25 cellular contexts compared by ENCODE assay signal in the genomic region with DNA sequence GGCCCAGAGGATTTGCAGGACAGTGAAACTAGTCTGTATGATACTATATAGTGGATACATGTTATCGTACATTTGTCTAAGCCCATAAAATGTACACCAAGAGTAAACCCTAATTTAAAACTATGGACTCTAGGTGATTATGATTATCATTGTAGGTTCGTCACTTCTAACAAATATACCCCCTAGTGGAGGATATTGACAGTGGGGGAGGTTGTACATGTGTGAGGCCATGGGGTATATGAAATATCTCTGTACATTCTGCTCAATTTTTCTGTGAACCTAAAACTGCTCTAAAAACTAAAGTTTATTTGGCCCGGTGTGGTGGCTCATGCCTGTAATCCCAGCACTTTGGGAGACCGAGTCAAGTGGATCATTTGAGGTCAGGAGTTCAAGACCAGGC.
"Had no signal": no experiment of that assay in that cellular context is flagged by ENCODE, and none has a peak within 500 bp of the region (broad histone marks: within the 10 kb centered on the region; RNA-seq: fewer than 3 reads in every experiment).

No MANE protein-coding gene starts in this region.

- H3K27ac Mint-ChIP-seq: activated B cell treated with CpG ODN at 0.5 μM for 24 hours; activated CD4-positive, alpha-beta memory T cell treated with anti-CD3 and anti-CD28 coated beads for 36 hours; activated CD4-positive, alpha-beta T cell treated with anti-CD3 and anti-CD28 coated beads, Interleukin-2, amount 10 ng/mL, durations not matched to agents 24 days and 14 days; activated naive CD4-positive, alpha-beta T cell treated with anti-CD3 and anti-CD28 coated beads, Interleukin-2, amount 10 ng/mL, durations not matched to agents 7 days and 5 days; activated naive CD8-positive, alpha-beta T cell treated with anti-CD3 and anti-CD28 coated beads for 36 hours; activated T-helper 17 cell treated with anti-CD3 and anti-CD28 coated beads, Interleukin-2, amount 50 U/mL, for 72 hours; T-helper 17 cell had no signal

- DNase-seq: activated B cell treated with CpG ODN at 0.5 μM for 24 hours; activated CD4-positive, alpha-beta memory T cell treated with anti-CD3 and anti-CD28 coated beads for 36 hours; activated CD4-positive, alpha-beta T cell treated with anti-CD3 and anti-CD28 coated beads for 1 hour; activated CD4-positive, alpha-beta T cell treated with anti-CD3 and anti-CD28 coated beads, Interleukin-2, amount 10 ng/mL, durations not matched to agents 24 days and 14 days; activated CD8-positive, alpha-beta memory T cell treated with anti-CD3 and anti-CD28 coated beads for 24 hours; activated gamma-delta T cell; activated naive CD4-positive, alpha-beta T cell treated with anti-CD3 and anti-CD28 coated beads, Interleukin-2, amount 10 ng/mL, durations not matched to agents 7 days and 5 days; activated naive CD8-positive, alpha-beta T cell treated with anti-CD3 and anti-CD28 coated beads for 36 hours; activated T-cell treated with anti-CD3 and anti-CD28 coated beads, Interleukin-2, amount 50 U/mL, for 48 hours; brain microvascular endothelial cell; NCI-H1105; NCI-H1436; NCI-H1694 treated with DMSO at 0.1 percent for 48 hours; NCI-H2029 treated with DMSO at 0.1 percent for 48 hours; NCI-H345; NCI-H510A; NCI-H526 treated with DMSO at 0.1 percent for 48 hours; NCI-H82; NK-92 treated with Interleukin-12 subunit alpha and Interleukin-12 subunit beta, amount 100 ng/mL, for 24 hours; PC-9; SHP77 treated with DMSO at 0.1 percent for 48 hours; T-helper 17 cell; T-helper 9 cell had no signal

- ATAC-seq: activated T-helper 17 cell treated with anti-CD3 and anti-CD28 coated beads, Interleukin-2, amount 50 U/mL, for 72 hours; T-helper 17 cell had no signal

- H3K27ac ChIP-seq: brain microvascular endothelial cell, cardiac muscle cell, PC-9 had no signal

- H3K4me3 Mint-ChIP-seq: activated B cell treated with CpG ODN at 0.5 μM for 24 hours; activated CD4-positive, alpha-beta memory T cell treated with anti-CD3 and anti-CD28 coated beads for 36 hours; activated CD4-positive, alpha-beta T cell treated with anti-CD3 and anti-CD28 coated beads, Interleukin-2, amount 10 ng/mL, durations not matched to agents 24 days and 14 days; activated naive CD4-positive, alpha-beta T cell treated with anti-CD3 and anti-CD28 coated beads, Interleukin-2, amount 10 ng/mL, durations not matched to agents 7 days and 5 days; activated naive CD8-positive, alpha-beta T cell treated with anti-CD3 and anti-CD28 coated beads for 36 hours; activated T-helper 17 cell treated with anti-CD3 and anti-CD28 coated beads, Interleukin-2, amount 50 U/mL, for 72 hours; T-helper 17 cell had no signal

- H3K9me3 Mint-ChIP-seq: activated B cell treated with CpG ODN at 0.5 μM for 24 hours; activated CD4-positive, alpha-beta memory T cell treated with anti-CD3 and anti-CD28 coated beads for 36 hours; activated CD4-positive, alpha-beta T cell treated with anti-CD3 and anti-CD28 coated beads, Interleukin-2, amount 10 ng/mL, durations not matched to agents 24 days and 14 days; activated naive CD4-positive, alpha-beta T cell treated with anti-CD3 and anti-CD28 coated beads, Interleukin-2, amount 10 ng/mL, durations not matched to agents 7 days and 5 days; activated naive CD8-positive, alpha-beta T cell treated with anti-CD3 and anti-CD28 coated beads for 36 hours; activated T-helper 17 cell treated with anti-CD3 and anti-CD28 coated beads, Interleukin-2, amount 50 U/mL, for 72 hours had no signal

- H3K36me3 Mint-ChIP-seq: activated CD4-positive, alpha-beta memory T cell treated with anti-CD3 and anti-CD28 coated beads for 36 hours; activated naive CD4-positive, alpha-beta T cell treated with anti-CD3 and anti-CD28 coated beads, Interleukin-2, amount 10 ng/mL, durations not matched to agents 7 days and 5 days; activated naive CD8-positive, alpha-beta T cell treated with anti-CD3 and anti-CD28 coated beads for 36 hours had no signal

- H3K27me3 Mint-ChIP-seq: activated B cell treated with CpG ODN at 0.5 μM for 24 hours; activated CD4-positive, alpha-beta memory T cell treated with anti-CD3 and anti-CD28 coated beads for 36 hours; activated CD4-positive, alpha-beta T cell treated with anti-CD3 and anti-CD28 coated beads, Interleukin-2, amount 10 ng/mL, durations not matched to agents 24 days and 14 days; activated naive CD4-positive, alpha-beta T cell treated with anti-CD3 and anti-CD28 coated beads, Interleukin-2, amount 10 ng/mL, durations not matched to agents 7 days and 5 days; activated naive CD8-positive, alpha-beta T cell treated with anti-CD3 and anti-CD28 coated beads for 36 hours; activated T-helper 17 cell treated with anti-CD3 and anti-CD28 coated beads, Interleukin-2, amount 50 U/mL, for 72 hours; T-helper 17 cell had no signal
